ENCODE assay signal across 9 cellular contexts in genomic region chr11:6357222-6357621, GRCh38. TPM values are rescaled to one million over a fixed set of nuclear protein-coding genes. Genes with fewer than 3 reads are reported as not detected.
A peak's percentile ranks its signal among the peaks of the same experiment; 100 is the strongest.
DNase-seq lines count a peak whose midpoint lies in the region; ATAC-seq, FAIRE-seq and TF ChIP-seq lines count a peak whose summit lies in the region.
"Had no signal": no experiment of that assay in that cellular context is flagged by ENCODE, and none has a peak within 500 bp of the region (broad histone marks: within the 10 kb centered on the region; RNA-seq: fewer than 3 reads in every experiment).

No MANE protein-coding gene starts in this region.

- CTCF ChIA-PET in GM12878 (lab: Yijun Ruan, JAX): interaction anchor here (1.4 kb wide), 2 partner anchors 21 to 107 kb away, joined by 3 to 5 read pairs; no protein-coding TSS in a partner anchor

- H3K27ac Mint-ChIP-seq in immature natural killer cell: no peak overlapping the region

- peak; percentile 45 for ATAC-seq in GM12878
- no peak for ATAC-seq in lung (ENCODE audit: insufficient read depth, low FRiP score)
- ATAC-seq in HG03432 (IDR thresholded peaks at IDR 0.05; ENCODE audit: unreplicated experiment): no peak
- ATAC-seq in HG02759 (IDR thresholded peaks at IDR 0.05; ENCODE audit: unreplicated experiment): no peak

- peaks cover 0 to 5% (median 4%) of the 10 kb centered on the region in 3 donors for H3K27me3 Mint-ChIP-seq in immature natural killer cell (ENCODE audit: low read depth in 3 of 3)

- H3K4me3 ChIP-seq in GM12878 (no peak overlapping the region), lung (no peak overlapping the region)
- H3K4me3 ChIP-seq: PC-9 had no signal

- H3K4me2 ChIP-seq in GM12878 (ENCODE audit: control insufficient read depth, insufficient read depth): no peak overlapping the region
- H3K4me2 ChIP-seq: PC-9 had no signal

- no peaks in the 10 kb centered on the region for H3K4me1 Mint-ChIP-seq in immature natural killer cell

- H3K9me3 ChIP-seq in GM12878 (replicated peaks; ENCODE audit: control insufficient read depth, insufficient read depth, low read length): no peaks in the 10 kb centered on the region
- H3K9me3 ChIP-seq in lung (ENCODE audit: control insufficient read depth in 2 of 2, insufficient read depth in 1 of 2, low read length in 1 of 2): peaks cover 0 to 1% of the 10 kb centered on the region in 2 donors

- H2AFZ ChIP-seq in GM12878 (ENCODE audit: control insufficient read depth, low read depth, low read length): no peak overlapping the region
- H2AFZ ChIP-seq: PC-9 had no signal

- H3K36me3 ChIP-seq in GM12878 (ENCODE audit: control insufficient read depth in 2 of 2, insufficient read depth in 2 of 2, low read length in 1 of 2): no peaks in the 10 kb centered on the region
- H3K36me3 ChIP-seq in lung (ENCODE audit: control insufficient read depth in 2 of 2, insufficient read depth in 2 of 2, low read length in 2 of 2): no peaks in the 10 kb centered on the region

- no peaks in the 10 kb centered on the region for H3K79me2 ChIP-seq in GM12878 (ENCODE audit: control insufficient read depth, insufficient read depth, low read length)

- no peak overlapping the region for H3K4me3 Mint-ChIP-seq in immature natural killer cell

- in situ Hi-C loops in GM12878 (cut with MboI): no loop called here

- TF ChIP-seq CTCF in GM12878 (IDR thresholded peaks at IDR 0.05 in 2 of 3, conservative IDR thresholded peaks at IDR 0.05 in 1 of 3; ENCODE audit: control insufficient read depth in 2 of 3, extremely low read depth in 1 of 3, insufficient read depth in 1 of 3, low read depth in 3 of 3, low read length in 3 of 3) (no peak), lung (IDR thresholded peaks at IDR 0.05; ENCODE audit: control extremely low read depth, extremely low read depth) (no peak)

- H3K27me3 ChIP-seq in GM12878 (replicated peaks in 1 of 2; ENCODE audit: control insufficient read depth in 2 of 2, insufficient read depth in 2 of 2, low read length in 1 of 2) (no peaks in the 10 kb centered on the region), lung (ENCODE audit: control insufficient read depth, insufficient read depth) (no peaks in the 10 kb centered on the region)

- DNase-seq in stimulated activated naive CD4-positive, alpha-beta T cell treated with Interleukin-2 at 50 U/mL for 16 hours (lab: John Stamatoyannopoulos, UW): peak; percentile 40
- no peak for DNase-seq in stimulated activated naive CD4-positive, alpha-beta T cell (lab: John Stamatoyannopoulos, UW)
- no peak for DNase-seq in GM12878 (ENCODE audit: low read depth, low spot score)
- DNase-seq in lung (ENCODE audit: low spot score): peak; percentile 34
- no peak for DNase-seq in NCI-H526 treated with DMSO at 0.1 percent for 48 hours (lab: John Stamatoyannopoulos, UW)
- no peak for DNase-seq in immature natural killer cell

- H3K4me1 ChIP-seq in GM12878 (ENCODE audit: control insufficient read depth, insufficient read depth, low read length) (no peaks in the 10 kb centered on the region), lung (ENCODE audit: control insufficient read depth in 2 of 2, insufficient read depth in 2 of 2, low read length in 2 of 2) (peaks cover 2 to 5% of the 10 kb centered on the region in 2 donors)

- H4K20me1 ChIP-seq in GM12878 (ENCODE audit: control insufficient read depth, insufficient read depth): no peaks in the 10 kb centered on the region

- TF ChIP-seq RAD21 in GM12878 (IDR thresholded peaks at IDR 0.05; ENCODE audit: insufficient read depth, low read depth, low read length): no peak

- WGBS in GM12878 (ENCODE audit: insufficient coverage, insufficient replicate concordance, low lambda C conversion rate, missing lambda C conversion rate): 30% methylated on average over 9 of the region's 9 CpGs
- 58 to 88% methylated on average over 8 to 9 of the region's 9 CpGs for WGBS in lung, 2 donors

- no peak overlapping the region for H3K9ac ChIP-seq in GM12878 (ENCODE audit: control insufficient read depth, insufficient read depth, low read length)

- no peak overlapping the region for H3K27ac ChIP-seq in GM12878 (ENCODE audit: control insufficient read depth, insufficient read depth)
- no peak overlapping the region for H3K27ac ChIP-seq in lung (ENCODE audit: low read depth in 1 of 2, low read length in 1 of 2)
- H3K27ac ChIP-seq: PC-9 had no signal

- POLR2A ChIA-PET in GM12878 (lab: Charles Lee): no interaction called here

- SMC1A ChIA-PET in GM12878 (lab: Charles Lee; ENCODE audit: uncharacterized antibody, unreplicated experiment): no interaction called here

- TF ChIP-seq EP300 in GM12878 (IDR thresholded peaks at IDR 0.05; ENCODE audit: borderline replicate concordance in 1 of 2, control insufficient read depth in 1 of 2, low read depth in 2 of 2, low read length in 2 of 2): no peak

- H3K36me3 Mint-ChIP-seq in immature natural killer cell: no peaks in the 10 kb centered on the region

- no TSS peak for BruUV-seq in GM12878 (replicated peaks; lab: Mats Ljungman, UMichigan)

- H3K9me3 Mint-ChIP-seq in immature natural killer cell: no peaks in the 10 kb centered on the region

- no peak for FAIRE-seq in GM12878 (lab: Jason Lieb, UNC)

- RAD21 ChIA-PET in GM12878 (lab: Charles Lee; ENCODE audit: unreplicated experiment): no interaction called here

- TF ChIP-seq POLR2A in GM12878 (IDR thresholded peaks at IDR 0.05; ENCODE audit: low read depth, low read length): no peak

- intact Hi-C loops in GM12878 (cut with micrococcal nuclease; ENCODE audit: unreplicated experiment): no loop called here

TF ChIP-seq in GM12878, 131 proteins besides CTCF, POLR2A, EP300 and RAD21:
- no peak for TF ChIP-seq POLR2AphosphoS5 (IDR thresholded peaks at IDR 0.05; ENCODE audit: low read length)
- TF ChIP-seq ZNF24 (IDR thresholded peaks at IDR 0.05): 0 out of 2 replicates have a peak, but pooled peaks have one; percentile 46
- TF ChIP-seq YY1 (IDR thresholded peaks at IDR 0.05; ENCODE audit: low read depth, low read length): peak; percentile 80
- TF ChIP-seq E2F4 (IDR thresholded peaks at IDR 0.05; ENCODE audit: low read depth, low read length): no peak

RNA-seq across cellular contexts. Expression of gene SMPD1, which starts 33.1 kb away (rescaled TPM):
- total RNA-seq in GM12878 (2013; cell fraction: nucleolus; rRNA removed): 7.2 and 9.9 TPM in 2 replicates
- total RNA-seq in GM12878 (2014; rRNA removed) (5.4 and 5.5 TPM in 2 replicates), GM12878 (2014; rRNA removed; fragmentation: Illumina TruSeq; extraction: Trizol) (4.0 and 4.1 TPM in 2 replicates), GM12878 (2021) (11.1 and 13.7 TPM in 2 replicates), lung (10 to 100 TPM; 19.3 to 69.5 TPM)
- 16.6 TPM for polyA plus RNA-seq in GM12878 (2011; ENCODE audit: low read depth)
- polyA plus RNA-seq in GM12878 (2011; rRNA removed) (2.7 and 4.8 TPM in 2 replicates), GM12878 (2014; fragmentation: Illumina TruSeq; extraction: Trizol) (6.0 and 6.9 TPM in 2 replicates), GM12878 (2014; fragmentation: Nextera tagmentation; extraction: Ambion mirVana) (1 to 10 TPM; 1.4 to 3.8 TPM), GM12878 (2014; rRNA removed) (8.6 and 9.5 TPM in 2 replicates), GM12878 (2016; fragmentation: Nextera tagmentation; extraction: Ambion mirVana) (1 to 10 TPM; 8.7 to 9.0 TPM), lung (10 to 100 TPM; 31.8 to 34.0 TPM), immature natural killer cell (10 to 100 TPM; 12.0 to 21.9 (median 18.4) TPM)
- polyA plus RNA-seq in GM12878 (2011; cell fraction: cytosol; rRNA removed): 9.1 and 10.4 TPM in 2 replicates
- 10.4 and 11.0 TPM in 2 replicates for polyA plus RNA-seq in GM12878 (2011; cell fraction: nucleus; rRNA removed)
- polyA plus RNA-seq in GM12878 (2012): 8.5 and 11.6 TPM in 2 replicates
- polyA minus RNA-seq in GM12878 (2011; rRNA and poly(A)+ RNA removed): 3.9 and 7.3 TPM in 2 replicates
- 3.6 and 4.5 TPM in 2 replicates for polyA minus RNA-seq in GM12878 (2011; cell fraction: cytosol; rRNA and poly(A)+ RNA removed)
- 3.4 and 5.4 TPM in 2 replicates for polyA minus RNA-seq in GM12878 (2011; cell fraction: nucleus; rRNA and poly(A)+ RNA removed)

RNA-seq across cellular contexts. Expression of gene CAVIN3, which starts 36.9 kb away (rescaled TPM):
- total RNA-seq in GM12878 (2013; cell fraction: nucleolus; rRNA removed): not detected in 2 replicates
- total RNA-seq in GM12878 (2014; rRNA removed) (8.5 and 8.6 TPM in 2 replicates), GM12878 (2014; rRNA removed; fragmentation: Illumina TruSeq; extraction: Trizol) (1.3 and 1.8 TPM in 2 replicates), GM12878 (2021) (7.8 and 8.6 TPM in 2 replicates), lung (100 to 1,000 TPM in 1 of 2 donors, 10 to 100 TPM in 1; 23.2 to 122 TPM)
- polyA plus RNA-seq in GM12878 (2011; ENCODE audit: low read depth): 0.42 TPM
- polyA plus RNA-seq in GM12878 (2011; rRNA removed) (0.05 TPM in 1 of 2 replicates, not detected in the other), GM12878 (2014; fragmentation: Illumina TruSeq; extraction: Trizol) (0.79 and 1.4 TPM in 2 replicates), GM12878 (2014; fragmentation: Nextera tagmentation; extraction: Ambion mirVana) (under 1 TPM; 0.10 to 0.15 TPM), GM12878 (2014; rRNA removed) (7.3 and 7.7 TPM in 2 replicates), GM12878 (2016; fragmentation: Nextera tagmentation; extraction: Ambion mirVana) (10 to 100 TPM; 13.1 to 13.9 TPM), lung (100 to 1,000 TPM in 1 of 2 donors, 10 to 100 TPM in 1; 59.1 to 114 TPM), immature natural killer cell (not detected)
- not detected in 2 replicates for polyA plus RNA-seq in GM12878 (2011; cell fraction: cytosol; rRNA removed)
- polyA plus RNA-seq in GM12878 (2011; cell fraction: nucleus; rRNA removed): not detected in 2 replicates
- polyA plus RNA-seq in GM12878 (2012): 1.6 and 2.2 TPM in 2 replicates
- polyA minus RNA-seq in GM12878 (2011; rRNA and poly(A)+ RNA removed): not detected in 2 replicates
- 0.83 and 1.1 TPM in 2 replicates for polyA minus RNA-seq in GM12878 (2011; cell fraction: cytosol; rRNA and poly(A)+ RNA removed)
- polyA minus RNA-seq in GM12878 (2011; cell fraction: nucleus; rRNA and poly(A)+ RNA removed): not detected in 2 replicates

Comparison
In these comparisons a context has a peak if more than half of its experiments do, and no peak if none do; other contexts are left out.
1. DNase-seq: peak in stimulated activated naive CD4-positive, alpha-beta T cell treated with Interleukin-2 at 50 U/mL for 16 hours (single experiment) and lung (single experiment); none in stimulated activated naive CD4-positive, alpha-beta T cell (0 of 6), GM12878 (single experiment), NCI-H526 treated with DMSO at 0.1 percent for 48 hours (single experiment) and immature natural killer cell (0 of 3).
2. RNA of gene CAVIN3, which starts 36.9 kb away (polyA plus RNA-seq): 59.1 to 114 TPM in lung; 0.05 to 13.9 TPM in GM12878 and not detected in immature natural killer cell; every median in the first group is over 4 times any median in the second.